In genomic region chr16:3046506-3047386, GRCh38 we compare ENCODE assay signal across 1 cellular context.
TF ChIP-seq lines count a peak whose summit lies in the region.

TSS of gene MMP25 (plus strand) at chr16:3046561. CDS start at chr16:3046918, 357 bp downstream.

TF ChIP-seq in WTC11, 78 proteins besides CTCF, POLR2A, EP300 and RAD21 (continued from another document):
- TF ChIP-seq ZSCAN18 (CRISPR knock-in tag; IDR thresholded peaks at IDR 0.05) (no peak), ARID4B (CRISPR knock-in tag; IDR thresholded peaks at IDR 0.05; ENCODE audit: borderline replicate concordance) (peak; percentile 50; the same call in 1 of the 2 replicates)
